ENCODE assay signal across 16 cellular contexts in genomic region chr2:18752667-18753422, GRCh38.
DNase-seq lines count a peak whose midpoint lies in the region; ATAC-seq and TF ChIP-seq lines count a peak whose summit lies in the region.
"Had no signal": no experiment of that assay in that cellular context is flagged by ENCODE, and none has a peak within 500 bp of the region (broad histone marks: within the 10 kb centered on the region; RNA-seq: fewer than 3 reads in every experiment).

No MANE protein-coding gene starts in this region.

- H3K36me3 ChIP-seq in SK-N-SH (replicated peaks in 1 of 2; ENCODE audit: control insufficient read depth in 1 of 2, insufficient read depth in 2 of 2, low read length in 1 of 2) = no peaks in the 10 kb centered on the region
- no peaks in the 10 kb centered on the region for H3K36me3 ChIP-seq in osteoblast (ENCODE audit: insufficient read depth, low read length)
- H3K36me3 ChIP-seq: adrenal gland, Peyer's patch, sigmoid colon, thoracic aorta had no signal

- H3K4me3 ChIP-seq in SK-N-SH (ENCODE audit: low read depth in 2 of 2, low read length in 1 of 2) (no peak overlapping the region), osteoblast (ENCODE audit: insufficient read depth, low read length) (no peak overlapping the region)
- H3K4me3 ChIP-seq: adrenal gland, Peyer's patch, sigmoid colon, thoracic aorta had no signal

- H3K4me1 ChIP-seq in SK-N-SH (ENCODE audit: control insufficient read depth in 1 of 2, insufficient read depth in 2 of 2, low read depth in 1 of 2, low read length in 1 of 2) (peaks cover 0 to 23% of the 10 kb centered on the region in 2 experiments; a peak in 2 of 4 replicates), osteoblast (ENCODE audit: insufficient read depth, low read length) (peaks cover 16% of the 10 kb centered on the region)
- H3K4me1 ChIP-seq: adrenal gland, Peyer's patch had no signal

- H3K27me3 ChIP-seq in SK-N-SH (ENCODE audit: insufficient read depth) (no peaks in the 10 kb centered on the region), osteoblast (ENCODE audit: insufficient read depth, low read length) (no peaks in the 10 kb centered on the region)
- H3K27me3 ChIP-seq: adrenal gland, Peyer's patch, sigmoid colon had no signal

- no peaks in the 10 kb centered on the region for H3K79me2 ChIP-seq in SK-N-SH (ENCODE audit: insufficient read depth)
- H3K79me2 ChIP-seq in osteoblast (ENCODE audit: insufficient read depth, low read length) = no peaks in the 10 kb centered on the region

- H3K9ac ChIP-seq in SK-N-SH = no peak overlapping the region

- H4K20me1 ChIP-seq in SK-N-SH (ENCODE audit: insufficient read depth) = no peaks in the 10 kb centered on the region
- no peaks in the 10 kb centered on the region for H4K20me1 ChIP-seq in osteoblast (ENCODE audit: insufficient read depth, low read length)

- H3F3A ChIP-seq in SK-N-SH (replicated peaks; ENCODE audit: insufficient read depth) = no peaks in the 10 kb centered on the region

- TF ChIP-seq EP300 in SK-N-SH (IDR thresholded peaks at IDR 0.05; ENCODE audit: borderline replicate concordance in 1 of 2, low read depth in 1 of 2, low read length in 1 of 2) = no peak

- H3K27ac ChIP-seq in SK-N-SH (ENCODE audit: low read depth in 2 of 2, low read length in 1 of 2) (no peak overlapping the region), osteoblast (ENCODE audit: low read depth, low read length) (no peak overlapping the region)
- H3K27ac ChIP-seq: adrenal gland, thoracic aorta had no signal

- no peak overlapping the region for H3K4me2 ChIP-seq in SK-N-SH
- no peak overlapping the region for H3K4me2 ChIP-seq in osteoblast (ENCODE audit: insufficient read depth, low read length)

- in situ Hi-C loops in GM13976 (cut with MboI; ENCODE audit: low sequenced_read_pairs, unreplicated experiment) = loop anchor here (25.0 kb wide), 2 partner anchors 609 to 1109 kb away; partner anchors contain the start of gene OSR1

- DNase-seq in NCI-H2196 (lab: John Stamatoyannopoulos, UW; ENCODE audit: unreplicated experiment) (peak; percentile 69), NCI-H2196 treated with DMSO at 0.1 percent for 48 hours (lab: John Stamatoyannopoulos, UW; ENCODE audit: unreplicated experiment) (no peak), NAMALWA (ENCODE audit: low spot score) (peak; percentile 27), SK-N-SH (no peak), osteoblast (ENCODE audit: insufficient read length, low spot score, missing footprints) (no peak), GM13976 (ENCODE audit: low spot score) (no peak), activated T-cell treated with anti-CD3 and anti-CD28 coated beads for 4 hours (no peak)
- DNase-seq: adrenal gland, DND-41, left colon, natural killer cell, NCI-H1105, Peyer's patch, sigmoid colon had no signal

- no peaks in the 10 kb centered on the region for H3K9me3 ChIP-seq in SK-N-SH
- H3K9me3 ChIP-seq in osteoblast (ENCODE audit: low read depth, low read length) = no peaks in the 10 kb centered on the region
- H3K9me3 ChIP-seq: adrenal gland, Peyer's patch, sigmoid colon, thoracic aorta had no signal

- no peak for ATAC-seq in GM21737 (IDR thresholded peaks at IDR 0.05; ENCODE audit: unreplicated experiment)
- ATAC-seq: left colon, natural killer cell had no signal

- H2AFZ ChIP-seq in SK-N-SH (ENCODE audit: low read depth) (no peak overlapping the region), osteoblast (ENCODE audit: low read length) (no peak overlapping the region)

- TF ChIP-seq CTCF in SK-N-SH (IDR thresholded peaks at IDR 0.05) (peak; percentile 18; the same call in 1 of the 2 replicates), osteoblast (IDR thresholded peaks at IDR 0.05; ENCODE audit: extremely low read depth, low read depth, low read length) (peak; percentile 30), GM13976 (IDR thresholded peaks at IDR 0.05; ENCODE audit: borderline replicate concordance, control extremely low read depth, extremely low read depth, insufficient read depth, missing control alignments) (no peak)

- no peaks in the 10 kb centered on the region for H3K9me2 ChIP-seq in SK-N-SH

- TF ChIP-seq RAD21 in SK-N-SH (IDR thresholded peaks at IDR 0.05; ENCODE audit: low read length) = peak; percentile 46

- POLR2A ChIA-PET in SK-N-SH (lab: Yijun Ruan, JAX) = no interaction called here

- WGBS in SK-N-SH (ENCODE audit: low lambda C conversion rate) = 79% methylated on average over 6 of the region's 6 CpGs

- CTCF ChIA-PET in SK-N-SH (lab: Yijun Ruan, JAX) = interaction anchor here (0.8 to 6.3 kb wide), 19 partner anchors 9 to 614 kb away, joined by 3 to 107 read pairs (median 4); partner anchors contain the start of gene OSR1

TF ChIP-seq in SK-N-SH, 30 proteins besides CTCF, POLR2A, EP300 and RAD21:
- TF ChIP-seq NRF1 (IDR thresholded peaks at IDR 0.05; ENCODE audit: low read depth, low read length) (no peak), FOXM1 (IDR thresholded peaks at IDR 0.05; ENCODE audit: low read depth) (no peak), SMC3 (IDR thresholded peaks at IDR 0.05; ENCODE audit: low read depth, low read length) (peak; percentile 28; the same call in 1 of the 2 replicates), FOXJ3 (CRISPR knock-in tag; IDR thresholded peaks at IDR 0.05) (no peak)

Comparison
In these comparisons a context has a peak if more than half of its experiments do, and no peak if none do; other contexts are left out.
1. DNase-seq: peak in NCI-H2196 (single experiment) and NAMALWA (single experiment); none in NCI-H2196 treated with DMSO at 0.1 percent for 48 hours (single experiment), SK-N-SH (single experiment), osteoblast (single experiment), GM13976 (single experiment) and activated T-cell treated with anti-CD3 and anti-CD28 coated beads for 4 hours (single experiment).